In the genomic region with DNA sequence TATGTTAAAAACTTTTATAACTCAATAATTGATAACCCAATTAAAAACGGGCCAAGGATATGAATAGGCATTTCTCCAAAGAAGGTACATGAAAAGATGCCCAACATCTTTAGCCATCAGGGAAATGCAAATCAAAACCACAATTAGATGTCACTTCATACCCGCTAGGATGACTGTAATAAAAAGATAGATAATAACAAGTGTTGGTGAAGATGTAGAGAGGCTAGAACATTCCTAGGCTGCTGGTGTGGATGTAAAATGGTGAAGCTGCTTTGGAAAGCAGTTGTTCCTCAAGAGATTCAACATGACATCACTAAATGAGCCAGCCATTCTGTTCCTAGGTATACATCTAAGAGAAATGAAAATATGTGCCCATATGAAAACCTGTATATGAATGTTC, we compare ENCODE assay signal across 34 cellular contexts.
"Had no signal": no experiment of that assay in that cellular context is flagged by ENCODE, and none has a peak within 500 bp of the region (broad histone marks: within the 10 kb centered on the region; RNA-seq: fewer than 3 reads in every experiment).

No MANE protein-coding gene starts in this region.

- H3K27me3 ChIP-seq: adrenal gland, body of pancreas, brain microvascular endothelial cell, breast epithelium had no signal

- ATAC-seq: activated CD4-positive, CD25-positive, alpha-beta regulatory T cell treated with anti-CD3 and anti-CD28 coated beads, Interleukin-2, amount 50 U/mL, for 24 hours; activated CD8-positive, alpha-beta T cell treated with anti-CD3 and anti-CD28 coated beads for 36 hours; activated naive CD4-positive, alpha-beta T cell treated with anti-CD3 and anti-CD28 coated beads, Interleukin-2, amount 50 U/mL, for 72 hours; body of pancreas had no signal

- H3K36me3 ChIP-seq: adrenal gland, brain microvascular endothelial cell, breast epithelium had no signal

- H3K27me3 Mint-ChIP-seq: activated B cell treated with CpG ODN at 0.5 μM for 24 hours; activated CD4-positive, alpha-beta memory T cell treated with anti-CD3 and anti-CD28 coated beads for 36 hours; activated CD8-positive, alpha-beta T cell treated with anti-CD3 and anti-CD28 coated beads for 36 hours; activated T-cell treated with anti-CD3 and anti-CD28 coated beads, Interleukin-2, amount 50 U/mL, for 24 hours had no signal

- DNase-seq: activated B cell treated with CpG ODN at 0.5 μM for 24 hours; activated CD4-positive, alpha-beta memory T cell treated with anti-CD3 and anti-CD28 coated beads for 36 hours; activated CD4-positive, alpha-beta T cell treated with anti-CD3 and anti-CD28 coated beads for 4 hours; activated CD4-positive, alpha-beta T cell treated with anti-CD3 and anti-CD28 coated beads, Interleukin-2, amount 10 ng/mL, durations not matched to agents 24 days and 14 days; activated CD4-positive, alpha-beta T cell treated with anti-CD3 and anti-CD28 coated beads, Interleukin-2, amount 50 U/mL, for 1 hour; activated CD4-positive, alpha-beta T cell treated with anti-CD3 and anti-CD28 coated beads, Interleukin-2, amount 50 U/mL, for 4 hours; activated CD8-positive, alpha-beta memory T cell treated with anti-CD3 and anti-CD28 coated beads, Interleukin-2, amount 50 U/mL, for 48 hours; activated CD8-positive, alpha-beta T cell treated with anti-CD3 and anti-CD28 coated beads for 36 hours; activated effector memory CD4-positive, alpha-beta T cell treated with Interleukin-2 at 50 U/mL for 16 hours; activated gamma-delta T cell treated with Interleukin-2 at 50 U/mL for 16 hours; activated naive CD4-positive, alpha-beta T cell; activated naive CD4-positive, alpha-beta T cell treated with anti-CD3 and anti-CD28 coated beads for 36 hours; activated naive CD4-positive, alpha-beta T cell treated with anti-CD3 and anti-CD28 coated beads, Interleukin-2, amount 50 U/mL, for 16 hours; activated naive CD8-positive, alpha-beta T cell treated with anti-CD3 and anti-CD28 coated beads, Interleukin-2, amount 10 ng/mL, durations not matched to agents 7 days and 5 days; activated T-cell treated with anti-CD3 and anti-CD28 coated beads, Interleukin-2, amount 50 U/mL, for 24 hours; amniotic stem cell; aorta; body of pancreas; brain microvascular endothelial cell; central memory CD4-positive, alpha-beta T cell; T-helper 1 cell; T-helper 2 cell; T-helper 9 cell had no signal

- H3K4me3 Mint-ChIP-seq: activated B cell treated with CpG ODN at 0.5 μM for 24 hours; activated CD4-positive, alpha-beta memory T cell treated with anti-CD3 and anti-CD28 coated beads for 36 hours; activated CD4-positive, alpha-beta T cell treated with anti-CD3 and anti-CD28 coated beads, Interleukin-2, amount 10 ng/mL, durations not matched to agents 24 days and 14 days; activated CD8-positive, alpha-beta T cell treated with anti-CD3 and anti-CD28 coated beads for 36 hours; activated naive CD4-positive, alpha-beta T cell treated with anti-CD3 and anti-CD28 coated beads for 36 hours; activated naive CD8-positive, alpha-beta T cell treated with anti-CD3 and anti-CD28 coated beads, Interleukin-2, amount 10 ng/mL, durations not matched to agents 7 days and 5 days; activated T-cell treated with anti-CD3 and anti-CD28 coated beads, Interleukin-2, amount 50 U/mL, for 24 hours; T-helper 1 cell treated with Interleukin-12 subunit alpha and Interleukin-12 subunit beta and Interleukin-4 antibody, amounts not matched to agents 30 μg/mL and 1 μg/mL, for 36 hours; T-helper 2 cell treated with Interferon-gamma antibody and Interleukin-4, amounts not matched to agents 5 μg/mL and 100 μg/mL, for 36 hours had no signal

- H3K4me1 ChIP-seq: breast epithelium had no signal

- H3K4me3 ChIP-seq: adrenal gland, body of pancreas, breast epithelium had no signal

- FAIRE-seq: astrocyte, colon, TTC549 had no signal

- H3K9me3 ChIP-seq: adrenal gland, body of pancreas had no signal

- H3K27ac ChIP-seq: adrenal gland, body of pancreas, brain microvascular endothelial cell, breast epithelium, VCaP had no signal

- H3K27ac Mint-ChIP-seq: activated B cell treated with CpG ODN at 0.5 μM for 24 hours; activated CD4-positive, alpha-beta memory T cell treated with anti-CD3 and anti-CD28 coated beads for 36 hours; activated CD4-positive, alpha-beta T cell treated with anti-CD3 and anti-CD28 coated beads, Interleukin-2, amount 10 ng/mL, durations not matched to agents 24 days and 14 days; activated CD8-positive, alpha-beta T cell treated with anti-CD3 and anti-CD28 coated beads for 36 hours; activated naive CD4-positive, alpha-beta T cell treated with anti-CD3 and anti-CD28 coated beads for 36 hours; activated naive CD4-positive, alpha-beta T cell treated with anti-CD3 and anti-CD28 coated beads, Interleukin-2, amount 50 U/mL, for 72 hours; activated naive CD8-positive, alpha-beta T cell treated with anti-CD3 and anti-CD28 coated beads, Interleukin-2, amount 10 ng/mL, durations not matched to agents 7 days and 5 days; activated T-cell treated with anti-CD3 and anti-CD28 coated beads, Interleukin-2, amount 50 U/mL, for 24 hours; activated T-helper 2 cell treated with anti-CD3 and anti-CD28 coated beads, Interferon-gamma antibody, Interleukin-2, Interleukin-4, amounts not matched to agents 10 μg/mL and 5 μg/mL and 100 μg/mL, durations not matched to agents 14 hours and 24 hours and 36 hours; T-helper 1 cell treated with Interleukin-12 subunit alpha and Interleukin-12 subunit beta and Interleukin-4 antibody, amounts not matched to agents 30 μg/mL and 1 μg/mL, for 36 hours; T-helper 2 cell treated with Interferon-gamma antibody and Interleukin-4, amounts not matched to agents 5 μg/mL and 100 μg/mL, for 36 hours had no signal
